Comparison of ENCODE assay signal across 13 cellular contexts in genomic region chr7:40889099-40889498, GRCh38.
"Had no signal": no experiment of that assay in that cellular context is flagged by ENCODE, and none has a peak within 500 bp of the region (broad histone marks: within the 10 kb centered on the region; RNA-seq: fewer than 3 reads in every experiment).

No MANE protein-coding gene starts in this region.

- H3K27ac ChIP-seq: gastrocnemius medialis, left lung, testis, tibial nerve had no signal

- H3K36me3 ChIP-seq: gastrocnemius medialis, left lung, tibial nerve had no signal

- H3K4me1 ChIP-seq: gastrocnemius medialis, left lung, testis, tibial nerve had no signal

- H3K4me3 ChIP-seq: gastrocnemius medialis, left lung, lung, testis, tibial nerve had no signal

- H3K27me3 ChIP-seq: gastrocnemius medialis, left lung, testis, tibial nerve had no signal

- ATAC-seq: gastrocnemius medialis; left lung; naive thymus-derived CD8-positive, alpha-beta T cell; stimulated activated effector memory CD8-positive, alpha-beta T cell treated with anti-CD3 and anti-CD28 coated beads, Interleukin-12 subunit alpha, Interleukin-12 subunit beta, amount 100 ng/mL, for 72 hours had no signal

- H3K9me3 ChIP-seq: gastrocnemius medialis, testis had no signal

- DNase-seq: central memory CD4-positive, alpha-beta T cell; effector memory CD4-positive, alpha-beta T cell; gastrocnemius medialis; immature natural killer cell; left lung; mesendoderm; naive thymus-derived CD8-positive, alpha-beta T cell; posterior cingulate gyrus; stimulated activated CD4-positive, alpha-beta T cell treated with anti-CD3 and anti-CD28 coated beads, Interleukin-12 subunit alpha, Interleukin-12 subunit beta, amount 100 ng/mL, for 4 hours; testis had no signal
